17 cellular contexts compared by ENCODE assay signal in genomic region chr6:116374586-116374985, GRCh38. TPM values are rescaled to one million over a fixed set of nuclear protein-coding genes. Genes with fewer than 3 reads are reported as not detected.
DNase-seq lines count a peak whose midpoint lies in the region; FAIRE-seq and TF ChIP-seq lines count a peak whose summit lies in the region.
"Had no signal": no experiment of that assay in that cellular context is flagged by ENCODE, and none has a peak within 500 bp of the region (broad histone marks: within the 10 kb centered on the region; RNA-seq: fewer than 3 reads in every experiment).

No MANE protein-coding gene starts in this region.

- H3K36me3 ChIP-seq in mammary epithelial cell (ENCODE audit: insufficient read depth, low read length) (no peaks in the 10 kb centered on the region), keratinocyte (ENCODE audit: control insufficient read depth in 2 of 2, extremely low read depth in 1 of 2, insufficient read depth in 2 of 2, low read length in 2 of 2) (peaks cover 0 to 6% of the 10 kb centered on the region in 2 experiments), transverse colon (no peaks in the 10 kb centered on the region)

- H3K4me1 ChIP-seq in mammary epithelial cell (ENCODE audit: insufficient read depth, low read length): peaks cover 49% of the 10 kb centered on the region
- peaks cover 63% of the 10 kb centered on the region for H3K4me1 ChIP-seq in keratinocyte (ENCODE audit: control insufficient read depth, extremely low read depth, insufficient read depth, low read length)
- peaks cover 0 to 27% (median 10%) of the 10 kb centered on the region in 4 donors for H3K4me1 ChIP-seq in transverse colon

- in situ Hi-C loops in mammary epithelial cell (cut with MboI; ENCODE audit: low sequenced_read_pairs in 2 of 2): loop anchor here in 1 of 2 donors (5.0 kb wide), 1 partner anchor 97 kb away; the partner anchor contains the start of gene TSPYL1
- in situ Hi-C loops in transverse colon (cut with MboI; ENCODE audit: low pct_ligation_motif_present in 1 of 4, low pct_unique_long_range_greater_than_20kb in 1 of 4, low sequenced_read_pairs in 3 of 4): no loop called here

- H4K20me1 ChIP-seq in mammary epithelial cell (ENCODE audit: insufficient read depth, low read length) (no peaks in the 10 kb centered on the region), keratinocyte (ENCODE audit: control insufficient read depth, extremely low read depth, insufficient read depth, low read length) (no peaks in the 10 kb centered on the region)

- CTCF ChIA-PET in mammary epithelial cell (lab: Charles Lee; ENCODE audit: low non-redundant PET): no interaction called here

- H3K4me3 ChIP-seq in mammary epithelial cell (replicated peaks in 1 of 3; ENCODE audit: insufficient read depth in 1 of 3, low read depth in 2 of 3, low read length in 3 of 3): peak overlapping the region in 1 of 3 experiments; percentile 7
- H3K4me3 ChIP-seq in keratinocyte (ENCODE audit: control insufficient read depth in 2 of 3, extremely low read depth in 1 of 3, insufficient read depth in 2 of 3, low read depth in 1 of 3, low read length in 3 of 3): peak overlapping the region; percentile 1 to 72 (median 57)
- H3K4me3 ChIP-seq in transverse colon: no peak overlapping the region
- H3K4me3 ChIP-seq: A549, GM23338 had no signal

- no peaks in the 10 kb centered on the region for H3K27me3 ChIP-seq in mammary epithelial cell (ENCODE audit: insufficient read depth, low read length)
- no peaks in the 10 kb centered on the region for H3K27me3 ChIP-seq in keratinocyte (ENCODE audit: control insufficient read depth, extremely low read depth, insufficient read depth, low read length)
- peaks cover 69% of the 10 kb centered on the region for H3K27me3 ChIP-seq in transverse colon

- TF ChIP-seq CTCF in mammary epithelial cell (conservative IDR thresholded peaks at IDR 0.05 in 1 of 2, IDR thresholded peaks at IDR 0.05 in 1 of 2; ENCODE audit: extremely low read depth in 1 of 2, insufficient read depth in 1 of 2, low read depth in 1 of 2, low read length in 2 of 2): no peak
- no peak for TF ChIP-seq CTCF in keratinocyte (optimal IDR thresholded peaks at IDR 0.05 in 1 of 3, IDR thresholded peaks at IDR 0.05 in 1 of 3, conservative IDR thresholded peaks at IDR 0.05 in 1 of 3; ENCODE audit: extremely low read depth in 1 of 3, insufficient read depth in 2 of 3, low read length in 3 of 3)
- TF ChIP-seq CTCF in type B pancreatic cell (conservative IDR thresholded peaks at IDR 0.05): no peak
- no peak for TF ChIP-seq CTCF in transverse colon (IDR thresholded peaks at IDR 0.05)

- H3K79me2 ChIP-seq in mammary epithelial cell (ENCODE audit: insufficient read depth, low read length) (peaks cover 92% of the 10 kb centered on the region), keratinocyte (ENCODE audit: control insufficient read depth, insufficient read depth, low read length) (peaks cover 77% of the 10 kb centered on the region)

- H3K27ac Mint-ChIP-seq in type B pancreatic cell: no peak overlapping the region
- H3K27ac Mint-ChIP-seq: GM23338 had no signal

- TF ChIP-seq POLR2A in transverse colon (IDR thresholded peaks at IDR 0.05): no peak

- H2AFZ ChIP-seq in mammary epithelial cell (ENCODE audit: low read depth, low read length) (no peak overlapping the region), keratinocyte (ENCODE audit: control insufficient read depth, low read length) (no peak overlapping the region)
- H2AFZ ChIP-seq: GM23338 had no signal

- H3K4me1 Mint-ChIP-seq in type B pancreatic cell (ENCODE audit: unreplicated experiment): peaks cover 34% of the 10 kb centered on the region

- H3K9ac ChIP-seq in mammary epithelial cell (ENCODE audit: insufficient read depth, low read length) (no peak overlapping the region), keratinocyte (ENCODE audit: control insufficient read depth, extremely low read depth, insufficient read depth, low read length) (peak overlapping the region; percentile 68)

- DNase-seq in GM19239 (ENCODE audit: insufficient read length, low spot score) (no peak), mammary epithelial cell (no peak), keratinocyte (ENCODE audit: low read depth, low spot score) (no peak), type B pancreatic cell (ENCODE audit: extremely low spot score, unreplicated experiment) (no peak), hypothalamus (lab: John Stamatoyannopoulos, UW) (no peak), NCI-H748 (lab: John Stamatoyannopoulos, UW; ENCODE audit: unreplicated experiment) (no peak), transverse colon (no peak)
- DNase-seq: C1 segment of cervical spinal cord, GDM1, KG1, NCI-H1436, NCI-H2029 treated with DMSO at 0.1 percent for 48 hours, NCI-H446 treated with DMSO at 0.1 percent for 48 hours, NCI-H774 had no signal

- no peak for TF ChIP-seq EP300 in transverse colon (IDR thresholded peaks at IDR 0.05; ENCODE audit: low read depth)

- no TSS peak for BruUV-seq in mammary epithelial cell (replicated peaks; lab: Mats Ljungman, UMichigan)

- intact Hi-C loops in mammary epithelial cell (cut with micrococcal nuclease) (no loop called here), transverse colon (cut with DNase I; ENCODE audit: low total_unique reads) (no loop called here)

- H3K9me3 ChIP-seq in mammary epithelial cell (replicated peaks; ENCODE audit: insufficient read depth, low read length) (no peaks in the 10 kb centered on the region), keratinocyte (ENCODE audit: control insufficient read depth, low read depth, low read length) (no peaks in the 10 kb centered on the region), transverse colon (no peaks in the 10 kb centered on the region)
- H3K9me3 ChIP-seq: A549 had no signal

- peak overlapping the region; percentile 59 for H3K4me3 Mint-ChIP-seq in type B pancreatic cell
- H3K4me3 Mint-ChIP-seq: GM23338 had no signal

- WGBS in mammary epithelial cell (ENCODE audit: low coverage, missing lambda C conversion rate): 80% methylated on average over 5 of the region's 5 CpGs
- 87 to 89% methylated on average over 4 to 5 of the region's 5 CpGs for WGBS in transverse colon (ENCODE audit: low coverage in 1 of 2), 2 donors

- dilution Hi-C loops in mammary epithelial cell (cut with HindIII; ENCODE audit: low sequenced_read_pairs): no loop called here
- dilution Hi-C loops in keratinocyte (cut with MboI; ENCODE audit: extremely low pct_ligation_motif_present, low sequenced_read_pairs): no loop called here

- H3K9me1 ChIP-seq in keratinocyte (ENCODE audit: control insufficient read depth, extremely low read depth, insufficient read depth, low read length): no peaks in the 10 kb centered on the region

- H3K27ac ChIP-seq in mammary epithelial cell (ENCODE audit: insufficient read depth, low read depth, low read length): peak overlapping the region; percentile 96
- peak overlapping the region; percentile 98 for H3K27ac ChIP-seq in keratinocyte (ENCODE audit: control insufficient read depth, insufficient read depth, low read length)
- no peak overlapping the region for H3K27ac ChIP-seq in transverse colon
- H3K27ac ChIP-seq: A549 had no signal

- peak overlapping the region; percentile 79 for H3K4me2 ChIP-seq in mammary epithelial cell (ENCODE audit: insufficient read depth, low read depth, low read length)
- peak overlapping the region; percentile 91 for H3K4me2 ChIP-seq in keratinocyte (ENCODE audit: control insufficient read depth, extremely low read depth, insufficient read depth, low read depth, low read length)
- H3K4me2 ChIP-seq: A549, GM23338 had no signal

- FAIRE-seq in GM19239 (lab: Jason Lieb, UNC): peak; percentile 61
- no peak for FAIRE-seq in keratinocyte (lab: Jason Lieb, UNC)
- FAIRE-seq: A549, GM12892 had no signal

- H3K36me3 Mint-ChIP-seq in type B pancreatic cell: peaks cover 4% of the 10 kb centered on the region

- peaks cover 7% of the 10 kb centered on the region for H3K27me3 Mint-ChIP-seq in type B pancreatic cell

- no peaks in the 10 kb centered on the region for H3K9me3 Mint-ChIP-seq in type B pancreatic cell
- H3K9me3 Mint-ChIP-seq: GM23338 had no signal

RNA-seq across cellular contexts. Expression of gene DSE, which starts 3.8 kb away (rescaled TPM):
- total RNA-seq in mammary epithelial cell (100 to 1,000 TPM; 116 to 175 TPM), type B pancreatic cell (ENCODE audit: low replicate concordance) (16.7 and 80.5 TPM in 2 replicates), transverse colon (10 to 100 TPM in 2 of 4 donors, 1 to 10 TPM in 2; 3.8 to 16.7 (median 9.2) TPM)
- polyA plus RNA-seq in mammary epithelial cell (66.9 TPM), keratinocyte (87.6 to 144 TPM (median 99.7 TPM) in 3 replicates)
- polyA minus RNA-seq in mammary epithelial cell (137 TPM), keratinocyte (179 to 186 TPM (median 184 TPM) in 3 replicates)
- polyA plus RNA-seq in keratinocyte (2011; ENCODE audit: low read depth): 39.1 TPM
- 37.0 and 60.3 TPM in 2 replicates for polyA plus RNA-seq in keratinocyte (2011; cell fraction: cytosol; rRNA removed)
- 124 and 141 TPM in 2 replicates for polyA plus RNA-seq in keratinocyte (2011; cell fraction: nucleus; rRNA removed)
- polyA plus RNA-seq in keratinocyte (2012; ENCODE audit: low replicate concordance): 54.9 and 70.3 TPM in 2 replicates
- polyA minus RNA-seq in keratinocyte (2011; cell fraction: cytosol; rRNA and poly(A)+ RNA removed): 57.2 TPM
- polyA minus RNA-seq in keratinocyte (2011; cell fraction: nucleus; rRNA and poly(A)+ RNA removed): 150 and 256 TPM in 2 replicates

Comparison
In these comparisons a context has a peak if more than half of its experiments do, and no peak if none do; other contexts are left out.
1. H3K27ac ChIP-seq: peak in mammary epithelial cell (single experiment) and keratinocyte (single experiment); none in transverse colon (0 of 4).
2. H3K4me3 ChIP-seq: peak in keratinocyte (3 of 3); none in transverse colon (0 of 4).